8 cellular contexts compared by ENCODE assay signal in the genomic region with DNA sequence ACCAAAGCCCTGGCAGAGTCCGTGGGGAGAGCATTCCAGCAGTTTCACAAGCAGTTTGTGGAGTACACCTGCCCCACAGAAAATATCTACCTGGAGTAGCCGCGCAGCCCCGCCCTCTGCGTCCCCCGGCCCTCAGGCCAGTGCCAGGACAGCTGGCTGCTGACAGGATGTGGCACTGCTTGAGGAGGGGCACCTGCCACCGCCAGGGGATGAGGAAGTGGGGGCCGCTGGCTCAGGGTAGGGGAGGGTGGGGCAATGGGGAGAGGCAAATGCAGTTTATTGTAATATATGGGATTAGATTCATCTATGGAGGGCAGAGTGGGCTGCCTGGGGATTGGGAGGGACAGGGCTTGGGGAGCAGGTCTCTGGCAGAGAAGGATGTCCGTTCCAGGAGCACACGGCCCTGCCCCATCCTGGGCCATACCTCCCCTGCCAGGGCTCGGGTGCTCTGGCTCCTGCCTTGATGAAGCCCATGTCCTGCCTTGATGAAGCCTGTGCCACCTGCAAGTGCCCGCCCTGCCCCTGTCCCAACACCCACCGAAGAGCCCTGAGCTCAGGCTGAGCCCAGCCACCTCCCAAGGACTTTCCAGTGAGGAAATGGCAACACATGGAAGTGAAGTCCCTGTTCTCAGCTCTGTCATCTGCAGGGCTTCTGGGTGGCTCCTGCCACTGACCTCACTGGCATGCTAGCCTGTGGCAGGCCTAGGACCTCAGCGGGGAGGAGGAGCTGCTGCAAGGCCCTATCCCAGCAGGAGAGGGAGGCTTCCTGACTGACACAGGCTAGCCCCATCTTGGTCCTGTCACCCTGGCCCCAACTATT. TPM values are rescaled to one million over a fixed set of nuclear protein-coding genes. Genes with fewer than 3 reads are reported as not detected.
DNase-seq lines count a peak whose midpoint lies in the region; ATAC-seq, FAIRE-seq and TF ChIP-seq lines count a peak whose summit lies in the region.
"Not testable (repeated sequence)": the region's sequence is repeated elsewhere in the genome, so short reads cannot be mapped to it uniquely, and the experiment has no call there.

No MANE protein-coding gene starts in this region.

- 88% methylated on average over 3 of the region's 14 CpGs for whole genome bisulfite sequencing in A549 (ENCODE audit: missing lambda C conversion rate)
- 52% methylated on average over 3 of the region's 14 CpGs for WGBS in GM12878 (ENCODE audit: insufficient coverage, insufficient replicate concordance, low lambda C conversion rate, missing lambda C conversion rate)

- H3K4me1 ChIP-seq in A549; RWPE2 (ENCODE audit: insufficient read depth, poor library complexity, severe bottlenecking); GM12878 (ENCODE audit: control insufficient read depth, insufficient read depth, low read length); naive thymus-derived CD4-positive, alpha-beta T cell (ENCODE audit: control insufficient read depth in 2 of 2, insufficient read depth in 2 of 2, low read length in 2 of 2): not testable (repeated sequence)

- H3K36me3 ChIP-seq in RWPE2 (ENCODE audit: low read depth); GM12878 (ENCODE audit: control insufficient read depth in 2 of 2, insufficient read depth in 2 of 2, low read length in 1 of 2); naive thymus-derived CD4-positive, alpha-beta T cell (ENCODE audit: control insufficient read depth in 2 of 3, insufficient read depth in 3 of 3, low read length in 3 of 3): not testable (repeated sequence)

- not testable (repeated sequence) for TF ChIP-seq POLR2A in A549 (IDR thresholded peaks at IDR 0.05; ENCODE audit: low read length); GM12878 (IDR thresholded peaks at IDR 0.05; ENCODE audit: low read depth, low read length)

- RAD21 ChIA-PET in GM12878 (lab: Charles Lee; ENCODE audit: unreplicated experiment) = not testable (repeated sequence)

- H3K27me3 ChIP-seq in RWPE2 (ENCODE audit: insufficient read depth, poor library complexity, severe bottlenecking); GM12878 (replicated peaks in 1 of 2; ENCODE audit: control insufficient read depth in 2 of 2, insufficient read depth in 2 of 2, low read length in 1 of 2); naive thymus-derived CD4-positive, alpha-beta T cell (ENCODE audit: control insufficient read depth in 2 of 2, insufficient read depth in 2 of 2, low read length in 2 of 2): not testable (repeated sequence)

- not testable (repeated sequence) for H3K27ac ChIP-seq in A549; RWPE2 (ENCODE audit: poor library complexity, severe bottlenecking); GM12878 (ENCODE audit: control insufficient read depth, insufficient read depth); naive thymus-derived CD4-positive, alpha-beta T cell (ENCODE audit: low read depth, low read length)

- not testable (repeated sequence) for FAIRE-seq in A549 (lab: Jason Lieb, UNC); GM12878 (lab: Jason Lieb, UNC)

- H2AFZ ChIP-seq in GM12878 (ENCODE audit: control insufficient read depth, low read depth, low read length) = not testable (repeated sequence)

- not testable (repeated sequence) for H3K27me3 Mint-ChIP-seq in activated B cell treated with CpG ODN at 0.5 μM for 24 hours; immature natural killer cell (ENCODE audit: low read depth in 3 of 3)
- H3K27me3 Mint-ChIP-seq in naive thymus-derived CD4-positive, alpha-beta T cell = peaks cover 0 to 15% (median 0%) of the 10 kb centered on the region in 5 donors

- not testable (repeated sequence) for H4K20me1 ChIP-seq in GM12878 (ENCODE audit: control insufficient read depth, insufficient read depth)

- DNase-seq in A549 (ENCODE audit: low read depth in 1 of 2, low spot score in 1 of 2) (peak in 1 of 2 experiments; percentile 39), EH (ENCODE audit: low read depth) (peak; percentile 22)
- not testable (repeated sequence) for DNase-seq in RWPE2 (ENCODE audit: low spot score); activated B cell treated with CpG ODN at 0.5 μM for 24 hours; GM12878 (ENCODE audit: low read depth, low spot score); immature natural killer cell; naive thymus-derived CD4-positive, alpha-beta T cell; stimulated activated naive CD8-positive, alpha-beta T cell treated with anti-CD3 and anti-CD28 coated beads, Interleukin-15, Interleukin-2, amounts not matched to agents 100 U/mL and 50 U/mL, for 24 hours

- not testable (repeated sequence) for H3K4me1 Mint-ChIP-seq in activated B cell treated with CpG ODN at 0.5 μM for 24 hours; immature natural killer cell; naive thymus-derived CD4-positive, alpha-beta T cell

- intact Hi-C loops in activated B cell treated with CpG ODN at 0.5 μM for 24 hours (cut with micrococcal nuclease); GM12878 (cut with micrococcal nuclease; ENCODE audit: unreplicated experiment); naive thymus-derived CD4-positive, alpha-beta T cell (cut with micrococcal nuclease): not testable (repeated sequence)

- ATAC-seq in A549 = peak; percentile 60 to 76; a peak in 5 of 6 replicates
- peak; percentile 17; the same call in 2 of the 3 replicates for ATAC-seq in RWPE2 (ENCODE audit: low read depth)
- ATAC-seq in activated B cell treated with CpG ODN at 0.5 μM for 24 hours (ENCODE audit: low read depth) = peak; percentile 88
- ATAC-seq in GM12878 = peak; percentile 64
- ATAC-seq in naive thymus-derived CD4-positive, alpha-beta T cell = peak; percentile 70
- ATAC-seq in stimulated activated naive CD8-positive, alpha-beta T cell treated with anti-CD3 and anti-CD28 coated beads, Interleukin-15, Interleukin-2, amounts not matched to agents 100 U/mL and 50 U/mL, for 24 hours = peak; percentile 35

- H3K79me2 ChIP-seq in GM12878 (ENCODE audit: control insufficient read depth, insufficient read depth, low read length) = not testable (repeated sequence)

- H3K9ac ChIP-seq in GM12878 (ENCODE audit: control insufficient read depth, insufficient read depth, low read length) = not testable (repeated sequence)

- in situ Hi-C loops in GM12878 (cut with MboI) = not testable (repeated sequence)

- H3K27ac Mint-ChIP-seq in activated B cell treated with CpG ODN at 0.5 μM for 24 hours (peak overlapping the region; percentile 53), immature natural killer cell (peak overlapping the region in 4 of 6 donors; percentile 45 to 90 (median 87))
- peak overlapping the region in 1 of 9 donors; percentile 79 for H3K27ac Mint-ChIP-seq in naive thymus-derived CD4-positive, alpha-beta T cell

- not testable (repeated sequence) for TF ChIP-seq RAD21 in A549 (conservative IDR thresholded peaks at IDR 0.05 in 1 of 2, IDR thresholded peaks at IDR 0.05 in 1 of 2); GM12878 (IDR thresholded peaks at IDR 0.05; ENCODE audit: insufficient read depth, low read depth, low read length)

- not testable (repeated sequence) for H3K36me3 Mint-ChIP-seq in activated B cell treated with CpG ODN at 0.5 μM for 24 hours (ENCODE audit: low read depth); immature natural killer cell; naive thymus-derived CD4-positive, alpha-beta T cell

- SMC1A ChIA-PET in GM12878 (lab: Charles Lee; ENCODE audit: uncharacterized antibody, unreplicated experiment) = not testable (repeated sequence)

- POLR2A ChIA-PET in A549 (lab: Yijun Ruan, JAX); GM12878 (lab: Charles Lee); naive thymus-derived CD4-positive, alpha-beta T cell (lab: Charles Lee): not testable (repeated sequence)
- POLR2A ChIA-PET in activated B cell treated with CpG ODN at 0.5 μM for 24 hours (lab: Charles Lee) = interaction anchor here (0.6 kb wide), 1 partner anchor 645 kb away, joined by 4 read pairs; no protein-coding TSS in a partner anchor

- TF ChIP-seq CTCF in A549 (IDR thresholded peaks at IDR 0.05); RWPE2 (IDR thresholded peaks at IDR 0.05; ENCODE audit: poor library complexity, severe bottlenecking); activated B cell treated with CpG ODN at 0.5 μM for 24 hours (IDR thresholded peaks at IDR 0.05); GM12878 (IDR thresholded peaks at IDR 0.05 in 2 of 3, conservative IDR thresholded peaks at IDR 0.05 in 1 of 3; ENCODE audit: control insufficient read depth in 2 of 3, extremely low read depth in 1 of 3, insufficient read depth in 1 of 3, low read depth in 3 of 3, low read length in 3 of 3): not testable (repeated sequence)

- not testable (repeated sequence) for H3K4me2 ChIP-seq in A549; GM12878 (ENCODE audit: control insufficient read depth, insufficient read depth)

- CTCF ChIA-PET in A549 (lab: Yijun Ruan, JAX); activated B cell treated with CpG ODN at 0.5 μM for 24 hours (lab: Charles Lee); GM12878 (lab: Yijun Ruan, JAX); naive thymus-derived CD4-positive, alpha-beta T cell (lab: Charles Lee): not testable (repeated sequence)

- not testable (repeated sequence) for TF ChIP-seq EP300 in A549 (IDR thresholded peaks at IDR 0.05); GM12878 (IDR thresholded peaks at IDR 0.05; ENCODE audit: borderline replicate concordance in 1 of 2, control insufficient read depth in 1 of 2, low read depth in 2 of 2, low read length in 2 of 2)

- not testable (repeated sequence) for H3K9me3 ChIP-seq in A549; RWPE2 (ENCODE audit: severe bottlenecking); GM12878 (replicated peaks; ENCODE audit: control insufficient read depth, insufficient read depth, low read length); naive thymus-derived CD4-positive, alpha-beta T cell (ENCODE audit: control insufficient read depth in 2 of 3, low read length in 3 of 3)

- H3K9me3 Mint-ChIP-seq in activated B cell treated with CpG ODN at 0.5 μM for 24 hours; immature natural killer cell; naive thymus-derived CD4-positive, alpha-beta T cell: not testable (repeated sequence)

- not testable (repeated sequence) for BruUV-seq in GM12878 (replicated peaks; lab: Mats Ljungman, UMichigan)

- not testable (repeated sequence) for H3K4me3 ChIP-seq in A549; RWPE2 (ENCODE audit: severe bottlenecking); GM12878; naive thymus-derived CD4-positive, alpha-beta T cell (ENCODE audit: low read length)

- H3K4me3 Mint-ChIP-seq in activated B cell treated with CpG ODN at 0.5 μM for 24 hours = peak overlapping the region; percentile 53
- peak overlapping the region in 3 of 5 donors; percentile 33 to 74 (median 71) for H3K4me3 Mint-ChIP-seq in immature natural killer cell
- H3K4me3 Mint-ChIP-seq in naive thymus-derived CD4-positive, alpha-beta T cell = peak overlapping the region in 3 of 10 donors; percentile 29 to 53 (median 37)

RNA-seq across cellular contexts. Expression of gene LRRC37A, which starts 49.8 kb away (rescaled TPM):
- polyA plus RNA-seq in A549 (2011; rRNA removed) = 2.4 and 2.6 TPM in 2 replicates
- polyA plus RNA-seq in A549 (2012; cell fraction: cytosol; rRNA removed) = 0.98 and 1.2 TPM in 2 replicates
- polyA plus RNA-seq in A549 (2012; cell fraction: nucleus; rRNA removed) = 1.0 and 1.2 TPM in 2 replicates
- 0.36 to 0.43 TPM (median 0.36 TPM) in 3 replicates for polyA plus RNA-seq in A549 (2017; fragmentation: RNase III; extraction: RNeasy Plus Mini Kit Qiagen cat#74134 plus additional on column Dnase treatment)
- 3.1 and 4.4 TPM in 2 replicates for polyA minus RNA-seq in A549 (2011; rRNA and poly(A)+ RNA removed)
- total RNA-seq in activated B cell treated with CpG ODN at 0.5 μM for 24 hours = 10.0 and 12.3 TPM in 2 replicates
- total RNA-seq in GM12878 (2013; cell fraction: nucleolus; rRNA removed) = 27.3 and 28.3 TPM in 2 replicates
- total RNA-seq in GM12878 (2014; rRNA removed) = 2.7 and 3.4 TPM in 2 replicates
- total RNA-seq in GM12878 (2014; rRNA removed; fragmentation: Illumina TruSeq; extraction: Trizol) = 3.4 and 3.6 TPM in 2 replicates
- total RNA-seq in GM12878 (2021) = 1.8 and 2.5 TPM in 2 replicates
- polyA plus RNA-seq in GM12878 (2011; ENCODE audit: low read depth) = 2.5 TPM
- polyA plus RNA-seq in GM12878 (2011; rRNA removed) = 4.0 and 4.3 TPM in 2 replicates
- 1.1 and 2.1 TPM in 2 replicates for polyA plus RNA-seq in GM12878 (2011; cell fraction: cytosol; rRNA removed)
- polyA plus RNA-seq in GM12878 (2011; cell fraction: nucleus; rRNA removed) = 6.9 and 9.7 TPM in 2 replicates
- polyA plus RNA-seq in GM12878 (2012) = 2.1 and 2.3 TPM in 2 replicates
- 2.3 and 3.1 TPM in 2 replicates for polyA plus RNA-seq in GM12878 (2014; fragmentation: Illumina TruSeq; extraction: Trizol)
- polyA plus RNA-seq in GM12878 (2014; fragmentation: Nextera tagmentation; extraction: Ambion mirVana) = under 1 TPM; 0.18 to 0.20 TPM
- polyA plus RNA-seq in GM12878 (2014; rRNA removed) = 2.1 and 3.2 TPM in 2 replicates
- polyA plus RNA-seq in GM12878 (2016; fragmentation: Nextera tagmentation; extraction: Ambion mirVana) = 1 to 10 TPM; 1.2 TPM
- 10.4 and 10.5 TPM in 2 replicates for polyA minus RNA-seq in GM12878 (2011; rRNA and poly(A)+ RNA removed)
- 1.3 and 1.5 TPM in 2 replicates for polyA minus RNA-seq in GM12878 (2011; cell fraction: cytosol; rRNA and poly(A)+ RNA removed)
- polyA minus RNA-seq in GM12878 (2011; cell fraction: nucleus; rRNA and poly(A)+ RNA removed) = 5.9 and 7.9 TPM in 2 replicates
- polyA plus RNA-seq in immature natural killer cell = under 1 TPM; 0.15 to 0.69 (median 0.28) TPM
- total RNA-seq in naive thymus-derived CD4-positive, alpha-beta T cell = 10 to 100 TPM in 3 of 5 experiments, 1 to 10 TPM in 2; 4.1 to 15.6 (median 11.5) TPM
- 1 to 10 TPM in 1 of 2 donors, under 1 TPM in 1; 0.85 to 2.1 TPM for polyA plus RNA-seq in naive thymus-derived CD4-positive, alpha-beta T cell

RNA-seq across cellular contexts. Expression of gene KANSL1, which starts 51.9 kb away (rescaled TPM):
- polyA plus RNA-seq in A549 (2011; rRNA removed) (27.9 and 52.4 TPM in 2 replicates), A549 (2017; fragmentation: RNase III; extraction: RNeasy Plus Mini Kit Qiagen cat#74134 plus additional on column Dnase treatment) (21.4 to 26.0 TPM (median 22.6 TPM) in 3 replicates), GM12878 (2011; rRNA removed) (29.8 and 35.5 TPM in 2 replicates), GM12878 (2014; fragmentation: Illumina TruSeq; extraction: Trizol) (27.4 and 30.2 TPM in 2 replicates), GM12878 (2014; fragmentation: Nextera tagmentation; extraction: Ambion mirVana) (1 to 10 TPM; 4.7 to 8.8 TPM), GM12878 (2014; rRNA removed) (21.8 and 28.6 TPM in 2 replicates), GM12878 (2016; fragmentation: Nextera tagmentation; extraction: Ambion mirVana) (10 to 100 TPM; 17.9 to 22.1 TPM), immature natural killer cell (10 to 100 TPM in 1 of 3 donors, 1 to 10 TPM in 2; 3.3 to 21.9 (median 8.6) TPM)
- polyA plus RNA-seq in A549 (2012; cell fraction: cytosol; rRNA removed) = 8.6 and 10.8 TPM in 2 replicates
- polyA plus RNA-seq in A549 (2012; cell fraction: nucleus; rRNA removed) = 28.6 and 58.2 TPM in 2 replicates
- polyA minus RNA-seq in A549 (2011; rRNA and poly(A)+ RNA removed) = 164 and 170 TPM in 2 replicates
- total RNA-seq in activated B cell treated with CpG ODN at 0.5 μM for 24 hours (127 and 152 TPM in 2 replicates), GM12878 (2014; rRNA removed) (38.1 and 41.9 TPM in 2 replicates), GM12878 (2014; rRNA removed; fragmentation: Illumina TruSeq; extraction: Trizol) (55.1 and 58.9 TPM in 2 replicates), GM12878 (2021) (53.1 and 60.6 TPM in 2 replicates)
- total RNA-seq in GM12878 (2013; cell fraction: nucleolus; rRNA removed) = 808 and 890 TPM in 2 replicates
- polyA plus RNA-seq in GM12878 (2011; ENCODE audit: low read depth) = 19.3 TPM
- polyA plus RNA-seq in GM12878 (2011; cell fraction: cytosol; rRNA removed) = 19.6 and 36.4 TPM in 2 replicates
- 91.2 and 109 TPM in 2 replicates for polyA plus RNA-seq in GM12878 (2011; cell fraction: nucleus; rRNA removed)
- 21.5 and 25.3 TPM in 2 replicates for polyA plus RNA-seq in GM12878 (2012)
- 165 and 213 TPM in 2 replicates for polyA minus RNA-seq in GM12878 (2011; rRNA and poly(A)+ RNA removed)
- 49.7 and 57.3 TPM in 2 replicates for polyA minus RNA-seq in GM12878 (2011; cell fraction: cytosol; rRNA and poly(A)+ RNA removed)
- polyA minus RNA-seq in GM12878 (2011; cell fraction: nucleus; rRNA and poly(A)+ RNA removed) = 183 and 241 TPM in 2 replicates
- 100 to 1,000 TPM; 121 to 230 (median 202) TPM for total RNA-seq in naive thymus-derived CD4-positive, alpha-beta T cell
- 10 to 100 TPM; 17.4 to 24.0 TPM for polyA plus RNA-seq in naive thymus-derived CD4-positive, alpha-beta T cell

Comparison
In these comparisons a context has a peak if more than half of its experiments do, and no peak if none do; other contexts are left out.
1. ATAC-seq: peak in every context shown above with its lines; median percentile 88 in activated B cell treated with CpG ODN at 0.5 μM for 24 hours; 70 in naive thymus-derived CD4-positive, alpha-beta T cell; 68 in A549; 64 in GM12878; 35 in stimulated activated naive CD8-positive, alpha-beta T cell treated with anti-CD3 and anti-CD28 coated beads, Interleukin-15, Interleukin-2, amounts not matched to agents 100 U/mL and 50 U/mL, for 24 hours; 17 in RWPE2.